In genomic region chr7:44621343-44622103, GRCh38 we compare ENCODE assay signal across 8 cellular contexts. TPM values are rescaled to one million over a fixed set of nuclear protein-coding genes. Genes with fewer than 3 reads are reported as not detected.
DNase-seq lines count a peak whose midpoint lies in the region; ATAC-seq and TF ChIP-seq lines count a peak whose summit lies in the region.
"Not testable (repeated sequence)": the region's sequence is repeated elsewhere in the genome, so short reads cannot be mapped to it uniquely, and the experiment has no call there.

No MANE protein-coding gene starts in this region.

- not testable (repeated sequence) for H3K4me3 Mint-ChIP-seq in T-helper 1 cell treated with Interleukin-12 subunit alpha and Interleukin-12 subunit beta and Interleukin-4 antibody, amounts not matched to agents 30 μg/mL and 1 μg/mL, for 36 hours; immature natural killer cell
- peak overlapping the region; percentile 20 for H3K4me3 Mint-ChIP-seq in natural killer cell treated with Interleukin-12 subunit alpha and Interleukin-12 subunit beta and Interleukin-15 and Interleukin-18, amount 100 ng/mL, for 72 hours

- not testable (repeated sequence) for H3K9me3 Mint-ChIP-seq in T-helper 1 cell treated with Interleukin-12 subunit alpha and Interleukin-12 subunit beta and Interleukin-4 antibody, amounts not matched to agents 30 μg/mL and 1 μg/mL, for 36 hours; activated naive CD4-positive, alpha-beta T cell treated with anti-CD3 and anti-CD28 coated beads, Interleukin-2, amount 50 U/mL, for 72 hours; immature natural killer cell; natural killer cell treated with Interleukin-12 subunit alpha and Interleukin-12 subunit beta and Interleukin-15 and Interleukin-18, amount 100 ng/mL, for 72 hours

- H3K9me3 ChIP-seq in esophagus (ENCODE audit: control insufficient read depth in 2 of 2, insufficient read depth in 1 of 2, low read depth in 1 of 2, low read length in 1 of 2); stomach: not testable (repeated sequence)

- H3K27ac ChIP-seq in esophagus (ENCODE audit: low read depth in 2 of 2, low read length in 1 of 2) (peak overlapping the region; percentile 17 to 38), stomach (peak overlapping the region in 4 of 5 donors; percentile 34 to 81 (median 64))

- H3K4me1 ChIP-seq in esophagus (ENCODE audit: control insufficient read depth in 2 of 2, insufficient read depth in 2 of 2, low read length in 1 of 2) (peaks cover 0 to 13% of the 10 kb centered on the region in 2 donors), stomach (peaks cover 35 to 91% (median 64%) of the 10 kb centered on the region in 4 donors)

- H3K4me1 Mint-ChIP-seq in T-helper 1 cell treated with Interleukin-12 subunit alpha and Interleukin-12 subunit beta and Interleukin-4 antibody, amounts not matched to agents 30 μg/mL and 1 μg/mL, for 36 hours (ENCODE audit: low read depth) = peaks cover 77% of the 10 kb centered on the region
- H3K4me1 Mint-ChIP-seq in immature natural killer cell = peaks cover 71 to 94% of the 10 kb centered on the region in 2 donors
- H3K4me1 Mint-ChIP-seq in natural killer cell treated with Interleukin-12 subunit alpha and Interleukin-12 subunit beta and Interleukin-15 and Interleukin-18, amount 100 ng/mL, for 72 hours (ENCODE audit: low read depth in 2 of 2) = peaks cover 54 to 70% of the 10 kb centered on the region in 2 donors

- WGBS in esophagus, 2 donors = 76 to 78% methylated on average over 12 of the region's 12 CpGs
- WGBS in stomach, 5 donors = 74 to 89% (median 82%) methylated on average over 12 of the region's 12 CpGs

- not testable (repeated sequence) for H3K27me3 Mint-ChIP-seq in T-helper 1 cell treated with Interleukin-12 subunit alpha and Interleukin-12 subunit beta and Interleukin-4 antibody, amounts not matched to agents 30 μg/mL and 1 μg/mL, for 36 hours (ENCODE audit: low read depth); immature natural killer cell (ENCODE audit: low read depth in 3 of 3); natural killer cell treated with Interleukin-12 subunit alpha and Interleukin-12 subunit beta and Interleukin-15 and Interleukin-18, amount 100 ng/mL, for 72 hours

- H3K27me3 ChIP-seq in esophagus (ENCODE audit: control insufficient read depth in 1 of 2, insufficient read depth in 2 of 2, low read length in 2 of 2); stomach: not testable (repeated sequence)

- peaks cover 0 to 14% of the 10 kb centered on the region in 2 donors for H3K36me3 ChIP-seq in esophagus (ENCODE audit: control insufficient read depth in 2 of 2, insufficient read depth in 2 of 2, low read length in 1 of 2)
- peaks cover 0 to 31% (median 21%) of the 10 kb centered on the region in 4 donors for H3K36me3 ChIP-seq in stomach

- peaks cover 39% of the 10 kb centered on the region for H3K36me3 Mint-ChIP-seq in T-helper 1 cell treated with Interleukin-12 subunit alpha and Interleukin-12 subunit beta and Interleukin-4 antibody, amounts not matched to agents 30 μg/mL and 1 μg/mL, for 36 hours (ENCODE audit: low read depth)
- peaks cover 0 to 39% of the 10 kb centered on the region in 2 donors for H3K36me3 Mint-ChIP-seq in activated naive CD4-positive, alpha-beta T cell treated with anti-CD3 and anti-CD28 coated beads, Interleukin-2, amount 50 U/mL, for 72 hours
- peaks cover 11 to 18% (median 11%) of the 10 kb centered on the region in 3 donors for H3K36me3 Mint-ChIP-seq in immature natural killer cell
- H3K36me3 Mint-ChIP-seq in natural killer cell treated with Interleukin-12 subunit alpha and Interleukin-12 subunit beta and Interleukin-15 and Interleukin-18, amount 100 ng/mL, for 72 hours = not testable (repeated sequence)

- DNase-seq in AG10803 (ENCODE audit: low read depth) = peak; percentile 77
- DNase-seq in HT1080 (ENCODE audit: low read depth) = peak; percentile 65
- DNase-seq in activated naive CD4-positive, alpha-beta T cell treated with anti-CD3 and anti-CD28 coated beads, Interleukin-2, amount 50 U/mL, for 72 hours (ENCODE audit: low spot score in 2 of 2); immature natural killer cell; natural killer cell treated with Interleukin-12 subunit alpha and Interleukin-12 subunit beta and Interleukin-15 and Interleukin-18, amount 100 ng/mL, for 72 hours (ENCODE audit: low spot score); stomach: not testable (repeated sequence)

- not testable (repeated sequence) for TF ChIP-seq CTCF in AG10803 (conservative IDR thresholded peaks at IDR 0.05; ENCODE audit: low read length); stomach (IDR thresholded peaks at IDR 0.05)

- intact Hi-C loops in stomach (cut with DNase I; ENCODE audit: low total_unique reads) = not testable (repeated sequence)

- H3K4me3 ChIP-seq in AG10803 (ENCODE audit: low read length); esophagus (ENCODE audit: low read depth in 1 of 2, low read length in 2 of 2); stomach: not testable (repeated sequence)

- not testable (repeated sequence) for TF ChIP-seq EP300 in stomach (IDR thresholded peaks at IDR 0.05)

- H3K27ac Mint-ChIP-seq in T-helper 1 cell treated with Interleukin-12 subunit alpha and Interleukin-12 subunit beta and Interleukin-4 antibody, amounts not matched to agents 30 μg/mL and 1 μg/mL, for 36 hours = peak overlapping the region; percentile 20
- peak overlapping the region; percentile 82 to 97 for H3K27ac Mint-ChIP-seq in activated naive CD4-positive, alpha-beta T cell treated with anti-CD3 and anti-CD28 coated beads, Interleukin-2, amount 50 U/mL, for 72 hours
- peak overlapping the region in 4 of 6 donors; percentile 14 to 61 (median 34) for H3K27ac Mint-ChIP-seq in immature natural killer cell
- peak overlapping the region; percentile 36 to 80 for H3K27ac Mint-ChIP-seq in natural killer cell treated with Interleukin-12 subunit alpha and Interleukin-12 subunit beta and Interleukin-15 and Interleukin-18, amount 100 ng/mL, for 72 hours

- not testable (repeated sequence) for ATAC-seq in activated naive CD4-positive, alpha-beta T cell treated with anti-CD3 and anti-CD28 coated beads, Interleukin-2, amount 50 U/mL, for 72 hours; natural killer cell treated with Interleukin-12 subunit alpha and Interleukin-12 subunit beta and Interleukin-15 and Interleukin-18, amount 100 ng/mL, for 72 hours

- not testable (repeated sequence) for TF ChIP-seq POLR2A in stomach (IDR thresholded peaks at IDR 0.05)

RNA-seq across cellular contexts. Expression of gene OGDH, which starts 15.1 kb away (rescaled TPM):
- total RNA-seq in HT1080 (2014; rRNA removed; shearing (Covaris generic)) = 41.8 and 41.9 TPM in 2 replicates
- polyA plus RNA-seq in HT1080 (2015; cell fraction: cytosol; rRNA removed) = 26.5 and 27.4 TPM in 2 replicates
- 61.3 and 68.0 TPM in 2 replicates for polyA plus RNA-seq in HT1080 (2015; cell fraction: nucleus; rRNA removed)
- total RNA-seq in activated naive CD4-positive, alpha-beta T cell treated with anti-CD3 and anti-CD28 coated beads, Interleukin-2, amount 50 U/mL, for 72 hours = 100 to 1,000 TPM in 1 of 2 donors, 10 to 100 TPM in 1; 53.2 to 106 TPM
- polyA plus RNA-seq in esophagus (10 to 100 TPM; 25.8 to 43.0 TPM), immature natural killer cell (10 to 100 TPM; 24.3 to 44.4 (median 32.8) TPM), stomach (10 to 100 TPM; 19.8 to 31.8 (median 30.8) TPM)
- total RNA-seq in natural killer cell treated with Interleukin-12 subunit alpha and Interleukin-12 subunit beta and Interleukin-15 and Interleukin-18, amount 100 ng/mL, for 72 hours = 100 to 1,000 TPM in 1 of 2 donors, 10 to 100 TPM in 1; 84.8 to 116 TPM
- total RNA-seq in stomach = 10 to 100 TPM; 21.6 to 92.0 (median 56.5) TPM

RNA-seq across cellular contexts. Expression of gene TMED4, which starts 39.5 kb away (rescaled TPM):
- total RNA-seq in HT1080 (2014; rRNA removed; shearing (Covaris generic)) = 71.4 and 76.8 TPM in 2 replicates
- 91.7 and 104 TPM in 2 replicates for polyA plus RNA-seq in HT1080 (2015; cell fraction: cytosol; rRNA removed)
- polyA plus RNA-seq in HT1080 (2015; cell fraction: nucleus; rRNA removed) = 106 and 114 TPM in 2 replicates
- total RNA-seq in activated naive CD4-positive, alpha-beta T cell treated with anti-CD3 and anti-CD28 coated beads, Interleukin-2, amount 50 U/mL, for 72 hours = 100 to 1,000 TPM in 1 of 2 donors, 10 to 100 TPM in 1; 67.1 to 114 TPM
- 10 to 100 TPM; 24.3 to 26.4 TPM for polyA plus RNA-seq in esophagus
- polyA plus RNA-seq in immature natural killer cell = 10 to 100 TPM; 50.0 to 79.0 (median 71.6) TPM
- total RNA-seq in natural killer cell treated with Interleukin-12 subunit alpha and Interleukin-12 subunit beta and Interleukin-15 and Interleukin-18, amount 100 ng/mL, for 72 hours = 100 to 1,000 TPM in 1 of 2 donors, 10 to 100 TPM in 1; 97.9 to 104 TPM
- total RNA-seq in stomach = 100 to 1,000 TPM in 4 of 5 donors, 10 to 100 TPM in 1; 60.7 to 235 (median 111) TPM
- 10 to 100 TPM; 13.4 to 36.1 (median 24.5) TPM for polyA plus RNA-seq in stomach

RNA-seq across cellular contexts. Expression of gene DDX56, which starts 47.8 kb away (rescaled TPM):
- 159 and 169 TPM in 2 replicates for total RNA-seq in HT1080 (2014; rRNA removed; shearing (Covaris generic))
- 69.1 and 76.0 TPM in 2 replicates for polyA plus RNA-seq in HT1080 (2015; cell fraction: cytosol; rRNA removed)
- 157 and 180 TPM in 2 replicates for polyA plus RNA-seq in HT1080 (2015; cell fraction: nucleus; rRNA removed)
- total RNA-seq in activated naive CD4-positive, alpha-beta T cell treated with anti-CD3 and anti-CD28 coated beads, Interleukin-2, amount 50 U/mL, for 72 hours = 10 to 100 TPM; 83.4 to 92.7 TPM
- polyA plus RNA-seq in esophagus (10 to 100 TPM; 50.1 to 84.0 TPM), immature natural killer cell (10 to 100 TPM; 29.3 to 41.9 (median 33.8) TPM), stomach (10 to 100 TPM; 40.9 to 98.7 (median 63.7) TPM)
- total RNA-seq in natural killer cell treated with Interleukin-12 subunit alpha and Interleukin-12 subunit beta and Interleukin-15 and Interleukin-18, amount 100 ng/mL, for 72 hours = 100 to 1,000 TPM in 1 of 2 donors, 10 to 100 TPM in 1; 99.7 to 208 TPM
- total RNA-seq in stomach = 10 to 100 TPM; 35.6 to 95.1 (median 47.4) TPM

Comparison
In these comparisons a context has a peak if more than half of its experiments do, and no peak if none do; other contexts are left out.
1. H3K27ac Mint-ChIP-seq: peak in every context shown above with its lines; median percentile 90 in activated naive CD4-positive, alpha-beta T cell treated with anti-CD3 and anti-CD28 coated beads, Interleukin-2, amount 50 U/mL, for 72 hours; 58 in natural killer cell treated with Interleukin-12 subunit alpha and Interleukin-12 subunit beta and Interleukin-15 and Interleukin-18, amount 100 ng/mL, for 72 hours; 34 in immature natural killer cell; 20 in T-helper 1 cell treated with Interleukin-12 subunit alpha and Interleukin-12 subunit beta and Interleukin-4 antibody, amounts not matched to agents 30 μg/mL and 1 μg/mL, for 36 hours.